ENCODE assay signal across 8 cellular contexts in the genomic region with DNA sequence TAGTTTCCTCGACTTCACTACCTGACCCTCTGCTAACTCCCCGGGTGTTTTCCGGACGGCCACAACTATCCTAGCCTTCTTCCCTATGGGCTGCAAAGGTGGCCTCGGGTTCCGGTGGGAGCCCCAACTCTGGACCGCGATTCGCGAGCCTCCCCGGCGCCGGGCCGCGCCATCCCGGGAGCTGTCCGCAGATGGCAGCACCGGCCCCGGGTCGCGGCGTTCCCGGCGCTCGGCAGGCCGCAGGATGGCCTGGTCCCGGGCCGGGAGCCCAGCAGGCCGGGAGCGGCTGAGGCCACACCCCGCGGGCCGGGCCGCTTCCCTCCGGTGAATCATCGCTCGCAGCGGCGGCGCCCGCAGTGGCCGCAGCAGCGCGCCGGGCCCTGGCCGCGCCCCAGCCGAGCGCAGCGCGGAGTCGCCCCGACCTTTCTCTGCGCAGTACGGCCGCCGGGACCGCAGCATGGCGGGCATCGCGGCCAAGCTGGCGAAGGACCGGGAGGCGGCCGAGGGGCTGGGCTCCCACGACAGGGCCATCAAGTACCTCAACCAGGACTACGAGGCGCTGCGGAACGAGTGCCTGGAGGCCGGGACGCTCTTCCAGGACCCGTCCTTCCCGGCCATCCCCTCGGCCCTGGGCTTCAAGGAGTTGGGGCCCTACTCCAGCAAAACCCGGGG.
A peak's percentile ranks its signal among the peaks of the same experiment; 100 is the strongest.
DNase-seq lines count a peak whose midpoint lies in the region; ATAC-seq lines count a peak whose summit lies in the region.

A gene (plus strand): TSS at position 356 of the 672 bp plus-strand sequence. CDS start 102 bp downstream, at position 458.

- peak; percentile 66 for ATAC-seq in HG02610 (IDR thresholded peaks at IDR 0.05; ENCODE audit: unreplicated experiment)

- peak; percentile 13 to 44 for DNase-seq in NCI-H524 (lab: John Stamatoyannopoulos, UW)
- no peak for DNase-seq in NCI-H524 treated with DMSO at 0.1 percent for 48 hours (lab: John Stamatoyannopoulos, UW)
- peak; percentile 79 for DNase-seq in NCI-H146 (lab: John Stamatoyannopoulos, UW)
- peak; percentile 74 for DNase-seq in activated CD4-positive, CD25-positive, alpha-beta regulatory T cell treated with anti-CD3 and anti-CD28 coated beads, Interleukin-2, amount 50 U/mL, for 72 hours
- DNase-seq in dedifferentiated amniotic fluid mesenchymal stem cell (ENCODE audit: extremely low spot score) = peak; percentile 80
- DNase-seq in kidney tubule cell (ENCODE audit: low spot score) = peak; percentile 91
- peak; percentile 37 to 45 for DNase-seq in stimulated activated CD4-positive, alpha-beta T cell treated with anti-CD3 and anti-CD28 coated beads, Interleukin-15, amount 100 ng/mL, for 1 hour (ENCODE audit: low read depth in 1 of 2, low spot score in 1 of 2)
